9 cellular contexts compared by ENCODE assay signal in genomic region chr18:28961669-28962228, GRCh38.
DNase-seq lines count a peak whose midpoint lies in the region; ATAC-seq and TF ChIP-seq lines count a peak whose summit lies in the region.
"Had no signal": no experiment of that assay in that cellular context is flagged by ENCODE, and none has a peak within 500 bp of the region (broad histone marks: within the 10 kb centered on the region; RNA-seq: fewer than 3 reads in every experiment).

No MANE protein-coding gene starts in this region.

- H3K36me3 Mint-ChIP-seq in osteocyte (ENCODE audit: unreplicated experiment) = no peaks in the 10 kb centered on the region
- H3K36me3 Mint-ChIP-seq: activated naive CD4-positive, alpha-beta T cell treated with anti-CD3 and anti-CD28 coated beads, Interleukin-2, amount 50 U/mL, for 24 hours had no signal

- H3K27ac ChIP-seq in cardiac muscle cell (no peak overlapping the region), right cardiac atrium (ENCODE audit: low read length) (no peak overlapping the region)

- TF ChIP-seq CTCF in cardiac muscle cell (IDR thresholded peaks at IDR 0.05; ENCODE audit: low read depth, low read length) (peak; percentile 49), osteocyte (IDR thresholded peaks at IDR 0.05) (peak; percentile 57)

- H3K36me3 ChIP-seq in cardiac muscle cell = no peaks in the 10 kb centered on the region

- no peak overlapping the region for H3K27ac Mint-ChIP-seq in osteocyte (ENCODE audit: unreplicated experiment)
- H3K27ac Mint-ChIP-seq: activated naive CD4-positive, alpha-beta T cell treated with anti-CD3 and anti-CD28 coated beads, Interleukin-2, amount 50 U/mL, for 24 hours had no signal

- DNase-seq in cardiac muscle cell (ENCODE audit: low read depth in 1 of 2, low spot score in 1 of 2) = peak; percentile 36 to 71
- no peak for DNase-seq in right cardiac atrium
- DNase-seq in NCI-H460 (ENCODE audit: extremely low read depth, low read depth) = peak; percentile 11
- peak; percentile 56 for DNase-seq in dermis blood vessel endothelial cell
- no peak for DNase-seq in osteocyte (ENCODE audit: extremely low spot score, unreplicated experiment)

- H3K4me3 ChIP-seq in cardiac muscle cell = no peak overlapping the region
- no peak overlapping the region for H3K4me3 ChIP-seq in right cardiac atrium (ENCODE audit: low read length)

- no peaks in the 10 kb centered on the region for H3K9me3 Mint-ChIP-seq in osteocyte (ENCODE audit: unreplicated experiment)

- no peaks in the 10 kb centered on the region for H3K27me3 Mint-ChIP-seq in osteocyte (ENCODE audit: unreplicated experiment)
- H3K27me3 Mint-ChIP-seq: activated naive CD4-positive, alpha-beta T cell treated with anti-CD3 and anti-CD28 coated beads, Interleukin-2, amount 50 U/mL, for 24 hours had no signal

- no peak overlapping the region for H3K4me3 Mint-ChIP-seq in osteocyte (ENCODE audit: unreplicated experiment)
- H3K4me3 Mint-ChIP-seq: activated naive CD4-positive, alpha-beta T cell treated with anti-CD3 and anti-CD28 coated beads, Interleukin-2, amount 50 U/mL, for 24 hours had no signal

- no peaks in the 10 kb centered on the region for H3K27me3 ChIP-seq in cardiac muscle cell
- H3K27me3 ChIP-seq in right cardiac atrium (ENCODE audit: control insufficient read depth, insufficient read depth) = no peaks in the 10 kb centered on the region

- peaks cover 24% of the 10 kb centered on the region for H3K4me1 Mint-ChIP-seq in osteocyte (ENCODE audit: unreplicated experiment)
- H3K4me1 Mint-ChIP-seq: activated naive CD4-positive, alpha-beta T cell treated with anti-CD3 and anti-CD28 coated beads, Interleukin-2, amount 50 U/mL, for 24 hours had no signal

- intact Hi-C loops in right cardiac atrium (cut with DNase I) = no loop called here

- WGBS in right cardiac atrium = 79% methylated on average over 8 of the region's 8 CpGs

- H3K4me1 ChIP-seq in cardiac muscle cell (ENCODE audit: low read depth) = no peaks in the 10 kb centered on the region
- H3K4me1 ChIP-seq in right cardiac atrium (ENCODE audit: control insufficient read depth, insufficient read depth, low read length) = no peaks in the 10 kb centered on the region

- no peak for ATAC-seq in right cardiac atrium
- no peak for ATAC-seq in HG03439 (IDR thresholded peaks at IDR 0.05; ENCODE audit: unreplicated experiment)
- no peak for ATAC-seq in HG02884 (IDR thresholded peaks at IDR 0.05; ENCODE audit: unreplicated experiment)
- no peak for ATAC-seq in GM21528 (IDR thresholded peaks at IDR 0.05; ENCODE audit: low FRiP score, unreplicated experiment)

- H3K9me3 ChIP-seq in cardiac muscle cell (ENCODE audit: low read depth) = no peaks in the 10 kb centered on the region
- no peaks in the 10 kb centered on the region for H3K9me3 ChIP-seq in right cardiac atrium (ENCODE audit: control insufficient read depth, low read length)

Comparison
In these comparisons a context has a peak if more than half of its experiments do, and no peak if none do; other contexts are left out.
1. DNase-seq: peak in cardiac muscle cell (2 of 2), NCI-H460 (single experiment) and dermis blood vessel endothelial cell (single experiment); none in right cardiac atrium (0 of 3) and osteocyte (single experiment).